ENCODE assay signal across 8 cellular contexts in the genomic region with DNA sequence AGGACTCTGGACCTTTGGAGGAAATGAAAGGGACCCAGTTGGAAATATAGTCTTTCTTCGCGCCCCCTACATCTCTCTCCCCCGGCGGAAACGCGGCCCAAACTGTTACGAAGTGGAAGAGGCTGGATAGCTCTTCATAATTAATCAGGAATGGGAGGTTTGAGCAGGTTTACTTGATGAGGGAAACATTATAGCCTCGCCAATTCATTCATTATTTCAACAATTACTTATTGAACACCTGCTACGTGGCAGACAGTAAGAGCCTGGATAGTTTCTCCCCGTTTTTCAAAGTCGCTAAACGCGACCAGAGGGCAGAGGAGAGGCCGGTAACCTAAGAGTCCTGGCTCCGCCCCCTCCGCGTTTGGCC. TPM values are rescaled to one million over a fixed set of nuclear protein-coding genes. Genes with fewer than 3 reads are reported as not detected.
A peak's percentile ranks its signal among the peaks of the same experiment; 100 is the strongest.
DNase-seq lines count a peak whose midpoint lies in the region; ATAC-seq and TF ChIP-seq lines count a peak whose summit lies in the region.

No MANE protein-coding gene starts in this region.

- H3K36me3 Mint-ChIP-seq in endodermal cell (ENCODE audit: low read depth), result peaks cover 13% of the 10 kb centered on the region

- no peaks in the 10 kb centered on the region for H3K9me2 ChIP-seq in neural cell (ENCODE audit: insufficient read depth, low read length)

- H3K4me2 ChIP-seq in neural cell (ENCODE audit: low read length), result peak overlapping the region; percentile 91

- DNase-seq in AML-193 (lab: John Stamatoyannopoulos, UW) (peak; percentile 82), NCI-H69 (lab: John Stamatoyannopoulos, UW) (peak; percentile 59), endodermal cell (no peak), NOMO-1 treated with DMSO at 0.1 percent for 48 hours (lab: John Stamatoyannopoulos, UW; ENCODE audit: unreplicated experiment) (no peak), HEK293T (ENCODE audit: extremely low spot score) (no peak), globus pallidus (ENCODE audit: low spot score) (no peak)

- peaks cover 10% of the 10 kb centered on the region for H3K4me1 ChIP-seq in endodermal cell (ENCODE audit: control insufficient read depth, insufficient read depth, low read length)

- H3K4me3 ChIP-seq in endodermal cell (ENCODE audit: low read length), result peak overlapping the region; percentile 94
- H3K4me3 ChIP-seq in neural cell (ENCODE audit: low read length), result peak overlapping the region; percentile 97

- TF ChIP-seq EP300 in neural cell (conservative IDR thresholded peaks at IDR 0.05; ENCODE audit: poor library complexity, severe bottlenecking), result no peak

- CTCF ChIA-PET in HEK293T (lab: Yijun Ruan, JAX), result interaction anchor here (0.7 to 4.0 kb wide), 6 partner anchors 11 to 189 kb away, joined by 3 to 14 read pairs (median 6); partner anchors contain the start of gene CUEDC2

- H3K79me2 ChIP-seq in neural cell (replicated peaks; ENCODE audit: insufficient read depth, low read length), result peaks cover 5% of the 10 kb centered on the region

- H3K4me3 Mint-ChIP-seq in endodermal cell, result peak overlapping the region; percentile 88

- H3K9me3 Mint-ChIP-seq in endodermal cell, result no peaks in the 10 kb centered on the region

- H3K27ac Mint-ChIP-seq in endodermal cell, result peak overlapping the region; percentile 97

- 0 to 1% methylated on average over 9 to 16 of the region's 17 CpGs for WGBS in endodermal cell (ENCODE audit: insufficient coverage in 1 of 2, insufficient read length in 1 of 2), 2 experiments

- ATAC-seq in GM21526 (IDR thresholded peaks at IDR 0.05; ENCODE audit: low FRiP score, unreplicated experiment), result peak; percentile 46

- peak overlapping the region; percentile 40 for H3K27ac ChIP-seq in endodermal cell (ENCODE audit: low read depth, low read length)
- peak overlapping the region; percentile 93 for H3K27ac ChIP-seq in neural cell (ENCODE audit: low read length)

- peak overlapping the region; percentile 3 for H3K9ac ChIP-seq in endodermal cell (ENCODE audit: extremely low read depth, low read length, poor library complexity, severe bottlenecking)
- peak overlapping the region; percentile 84 for H3K9ac ChIP-seq in neural cell (ENCODE audit: low read length)

- H3K4me1 Mint-ChIP-seq in endodermal cell, result peaks cover 15% of the 10 kb centered on the region

- H3K27me3 Mint-ChIP-seq in endodermal cell (ENCODE audit: insufficient read depth), result peaks cover 20% of the 10 kb centered on the region

- no peak for TF ChIP-seq RAD21 in neural cell (conservative IDR thresholded peaks at IDR 0.05)

- TF ChIP-seq CTCF in endodermal cell (conservative IDR thresholded peaks at IDR 0.05) (no peak), neural cell (IDR thresholded peaks at IDR 0.05; ENCODE audit: poor library complexity, severe bottlenecking) (no peak)

- H3K36me3 ChIP-seq in endodermal cell (ENCODE audit: control insufficient read depth, insufficient read depth, low read length), result peaks cover 16% of the 10 kb centered on the region
- H3K36me3 ChIP-seq in neural cell (ENCODE audit: insufficient read depth, low read length), result no peaks in the 10 kb centered on the region

- POLR2A ChIA-PET in HEK293T (lab: Yijun Ruan, JAX), result interaction anchor here (0.7 to 5.8 kb wide), 20 partner anchors 9 to 302 kb away, joined by 3 to 75 read pairs (median 4); partner anchors contain the start of genes ACTR1A, C10orf95, CUEDC2 and NFKB2

- no peaks in the 10 kb centered on the region for H4K20me1 ChIP-seq in neural cell (ENCODE audit: insufficient read depth)

- H3K9me3 ChIP-seq in endodermal cell (ENCODE audit: control insufficient read depth, low read length) (no peaks in the 10 kb centered on the region), neural cell (ENCODE audit: low read length) (no peaks in the 10 kb centered on the region)

- H2AFZ ChIP-seq in neural cell (ENCODE audit: low read depth, low read length), result peak overlapping the region; percentile 69

- H3K27me3 ChIP-seq in endodermal cell (ENCODE audit: control insufficient read depth, insufficient read depth, low read length, poor library complexity, severe bottlenecking) (peaks cover 14% of the 10 kb centered on the region), neural cell (ENCODE audit: insufficient read depth, low read depth, low read length) (no peaks in the 10 kb centered on the region)

- H3F3A ChIP-seq in neural cell (ENCODE audit: insufficient read depth, low read length, poor library complexity, severe bottlenecking), result peaks cover 6% of the 10 kb centered on the region

TF ChIP-seq in neural cell, 6 proteins besides CTCF, POLR2A, EP300 and RAD21:
- peak; percentile 3 for TF ChIP-seq TAF1 (IDR thresholded peaks at IDR 0.05; ENCODE audit: low read depth)
- TF ChIP-seq, protein P1, sequence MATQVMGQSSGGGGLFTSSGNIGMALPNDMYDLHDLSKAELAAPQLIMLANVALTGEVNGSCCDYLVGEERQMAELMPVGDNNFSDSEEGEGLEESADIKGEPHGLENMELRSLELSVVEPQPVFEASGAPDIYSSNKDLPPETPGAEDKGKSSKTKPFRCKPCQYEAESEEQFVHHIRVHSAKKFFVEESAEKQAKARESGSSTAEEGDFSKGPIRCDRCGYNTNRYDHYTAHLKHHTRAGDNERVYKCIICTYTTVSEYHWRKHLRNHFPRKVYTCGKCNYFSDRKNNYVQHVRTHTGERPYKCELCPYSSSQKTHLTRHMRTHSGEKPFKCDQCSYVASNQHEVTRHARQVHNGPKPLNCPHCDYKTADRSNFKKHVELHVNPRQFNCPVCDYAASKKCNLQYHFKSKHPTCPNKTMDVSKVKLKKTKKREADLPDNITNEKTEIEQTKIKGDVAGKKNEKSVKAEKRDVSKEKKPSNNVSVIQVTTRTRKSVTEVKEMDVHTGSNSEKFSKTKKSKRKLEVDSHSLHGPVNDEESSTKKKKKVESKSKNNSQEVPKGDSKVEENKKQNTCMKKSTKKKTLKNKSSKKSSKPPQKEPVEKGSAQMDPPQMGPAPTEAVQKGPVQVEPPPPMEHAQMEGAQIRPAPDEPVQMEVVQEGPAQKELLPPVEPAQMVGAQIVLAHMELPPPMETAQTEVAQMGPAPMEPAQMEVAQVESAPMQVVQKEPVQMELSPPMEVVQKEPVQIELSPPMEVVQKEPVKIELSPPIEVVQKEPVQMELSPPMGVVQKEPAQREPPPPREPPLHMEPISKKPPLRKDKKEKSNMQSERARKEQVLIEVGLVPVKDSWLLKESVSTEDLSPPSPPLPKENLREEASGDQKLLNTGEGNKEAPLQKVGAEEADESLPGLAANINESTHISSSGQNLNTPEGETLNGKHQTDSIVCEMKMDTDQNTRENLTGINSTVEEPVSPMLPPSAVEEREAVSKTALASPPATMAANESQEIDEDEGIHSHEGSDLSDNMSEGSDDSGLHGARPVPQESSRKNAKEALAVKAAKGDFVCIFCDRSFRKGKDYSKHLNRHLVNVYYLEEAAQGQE (IDR thresholded peaks at IDR 0.05; ENCODE audit: borderline replicate concordance), result no peak

TF ChIP-seq in HEK293T, 16 proteins besides CTCF, POLR2A, EP300 and RAD21:
- TF ChIP-seq HDGF (IDR thresholded peaks at IDR 0.05; ENCODE audit: borderline replicate concordance) (no peak), L3MBTL2 (conservative IDR thresholded peaks at IDR 0.05) (no peak), NFRKB (IDR thresholded peaks at IDR 0.05) (no peak), ZNF384 (IDR thresholded peaks at IDR 0.05) (no peak), FOXA1 (IDR thresholded peaks at IDR 0.05) (no peak), ELF4 (IDR thresholded peaks at IDR 0.05) (no peak), ARNT (IDR thresholded peaks at IDR 0.05) (no peak), SUZ12 (IDR thresholded peaks at IDR 0.05) (no peak), CTBP1 (IDR thresholded peaks at IDR 0.05; ENCODE audit: borderline replicate concordance) (no peak), SP1 (IDR thresholded peaks at IDR 0.05) (no peak), FOXM1 (IDR thresholded peaks at IDR 0.05; ENCODE audit: borderline replicate concordance) (no peak), LEF1 (IDR thresholded peaks at IDR 0.05; ENCODE audit: borderline replicate concordance) (no peak), TARDBP (IDR thresholded peaks at IDR 0.05) (no peak), FOXK2 (IDR thresholded peaks at IDR 0.05) (no peak), BHLHE40 (IDR thresholded peaks at IDR 0.05; ENCODE audit: borderline replicate concordance) (no peak)
- TF ChIP-seq, protein P2, sequence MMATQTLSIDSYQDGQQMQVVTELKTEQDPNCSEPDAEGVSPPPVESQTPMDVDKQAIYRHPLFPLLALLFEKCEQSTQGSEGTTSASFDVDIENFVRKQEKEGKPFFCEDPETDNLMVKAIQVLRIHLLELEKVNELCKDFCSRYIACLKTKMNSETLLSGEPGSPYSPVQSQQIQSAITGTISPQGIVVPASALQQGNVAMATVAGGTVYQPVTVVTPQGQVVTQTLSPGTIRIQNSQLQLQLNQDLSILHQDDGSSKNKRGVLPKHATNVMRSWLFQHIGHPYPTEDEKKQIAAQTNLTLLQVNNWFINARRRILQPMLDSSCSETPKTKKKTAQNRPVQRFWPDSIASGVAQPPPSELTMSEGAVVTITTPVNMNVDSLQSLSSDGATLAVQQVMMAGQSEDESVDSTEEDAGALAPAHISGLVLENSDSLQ (IDR thresholded peaks at IDR 0.05), result no peak

RNA-seq across cellular contexts. Expression of gene FBXL15, which starts 0.2 kb away (rescaled TPM):
- 10 to 100 TPM in 1 of 2 donors, 1 to 10 TPM in 1; 9.7 to 11.4 TPM for total RNA-seq in endodermal cell
- polyA plus RNA-seq in endodermal cell (2013, experiment 1 of 2), result 9.3 TPM
- 10.1 TPM for polyA plus RNA-seq in endodermal cell (2013, experiment 2 of 2)
- 27.5 and 37.8 TPM in 2 replicates for polyA plus RNA-seq in neural cell
- 16.2 and 22.2 TPM in 2 replicates for polyA minus RNA-seq in neural cell

RNA-seq across cellular contexts. Expression of gene PSD, which starts 1.8 kb away (rescaled TPM):
- total RNA-seq in endodermal cell, result 1 to 10 TPM; 2.8 to 8.3 TPM
- polyA plus RNA-seq in endodermal cell (2013, experiment 1 of 2), result 9.2 TPM
- 9.9 TPM for polyA plus RNA-seq in endodermal cell (2013, experiment 2 of 2)
- polyA plus RNA-seq in neural cell, result 68.8 and 84.3 TPM in 2 replicates
- 52.3 and 67.7 TPM in 2 replicates for polyA minus RNA-seq in neural cell

RNA-seq across cellular contexts. Expression of gene CUEDC2, which starts 11.9 kb away (rescaled TPM):
- 10 to 100 TPM; 51.7 to 82.9 TPM for total RNA-seq in endodermal cell
- 103 TPM for polyA plus RNA-seq in endodermal cell (2013, experiment 1 of 2)
- 91.7 TPM for polyA plus RNA-seq in endodermal cell (2013, experiment 2 of 2)
- polyA plus RNA-seq in neural cell, result 169 and 194 TPM in 2 replicates
- polyA minus RNA-seq in neural cell, result 76.2 and 79.9 TPM in 2 replicates

RNA-seq across cellular contexts. Expression of gene NFKB2, which starts 24.9 kb away (rescaled TPM):
- total RNA-seq in endodermal cell, result 10 to 100 TPM; 28.7 to 45.2 TPM
- 19.9 TPM for polyA plus RNA-seq in endodermal cell (2013, experiment 1 of 2)
- polyA plus RNA-seq in endodermal cell (2013, experiment 2 of 2), result 19.9 TPM
- polyA plus RNA-seq in neural cell, result 0.30 and 0.34 TPM in 2 replicates
- 0.24 and 0.46 TPM in 2 replicates for polyA minus RNA-seq in neural cell

RNA-seq across cellular contexts. Expression of gene C10orf95, which starts 30.9 kb away (rescaled TPM):
- under 1 TPM; 0.35 to 0.93 TPM for total RNA-seq in endodermal cell
- polyA plus RNA-seq in endodermal cell (2013, experiment 1 of 2), result not detected
- polyA plus RNA-seq in endodermal cell (2013, experiment 2 of 2), result 0.25 TPM
- not detected in 2 replicates for polyA plus RNA-seq in neural cell
- polyA minus RNA-seq in neural cell, result not detected in 2 replicates

Comparison
In these comparisons a context has a peak if more than half of its experiments do, and no peak if none do; other contexts are left out.
1. DNase-seq: peak in AML-193 (2 of 2) and NCI-H69 (single experiment); none in endodermal cell (single experiment), NOMO-1 treated with DMSO at 0.1 percent for 48 hours (single experiment), HEK293T (single experiment) and globus pallidus (single experiment).